ENCODE assay signal across 8 cellular contexts in genomic region chr12:132761032-132761910, GRCh38. TPM values are rescaled to one million over a fixed set of nuclear protein-coding genes. Genes with fewer than 3 reads are reported as not detected.
DNase-seq lines count a peak whose midpoint lies in the region; ATAC-seq and TF ChIP-seq lines count a peak whose summit lies in the region.

TSS of gene ANKLE2 (minus strand) at chr12:132761832. CDS start at chr12:132761798, 34 bp downstream.

- DNase-seq in AG08396 (ENCODE audit: low spot score) (peak; percentile 87), OCI-M1 (lab: John Stamatoyannopoulos, UW) (peak; percentile 64), fibroblast of gingiva (ENCODE audit: low read depth) (peak; percentile 71), nephron progenitor cell (peak; percentile 75)
- DNase-seq in activated T-cell treated with anti-CD3 and anti-CD28 coated beads, Interleukin-2, amount 50 U/mL, for 72 hours: peak; percentile 80 to 85

- H3K4me3 Mint-ChIP-seq in activated T-cell treated with anti-CD3 and anti-CD28 coated beads, Interleukin-2, amount 50 U/mL, for 72 hours: peak within 1 kb of the TSS; percentile 94 to 99
- peak within 1 kb of the TSS; percentile 97 for H3K4me3 Mint-ChIP-seq in nephron progenitor cell
- peak within 1 kb of the TSS; percentile 96 for H3K4me3 Mint-ChIP-seq in stimulated activated naive CD8-positive, alpha-beta T cell treated with anti-CD3 and anti-CD28 coated beads, Interleukin-15, Interleukin-2, amounts not matched to agents 100 ng/mL and 50 ng/mL, for 24 hours

- H3K4me1 Mint-ChIP-seq in activated T-cell treated with anti-CD3 and anti-CD28 coated beads, Interleukin-2, amount 50 U/mL, for 72 hours (ENCODE audit: low read depth): peaks cover 50% of the 10 kb centered on the region
- H3K4me1 Mint-ChIP-seq in nephron progenitor cell: peaks cover 30% of the 10 kb centered on the region
- H3K4me1 Mint-ChIP-seq in stimulated activated naive CD8-positive, alpha-beta T cell treated with anti-CD3 and anti-CD28 coated beads, Interleukin-15, Interleukin-2, amounts not matched to agents 100 ng/mL and 50 ng/mL, for 24 hours (ENCODE audit: low read depth): peaks cover 35% of the 10 kb centered on the region

- H3K9me3 Mint-ChIP-seq in activated T-cell treated with anti-CD3 and anti-CD28 coated beads, Interleukin-2, amount 50 U/mL, for 72 hours: no peaks in the 10 kb centered on the region
- no peaks in the 10 kb centered on the region for H3K9me3 Mint-ChIP-seq in nephron progenitor cell
- no peaks in the 10 kb centered on the region for H3K9me3 Mint-ChIP-seq in stimulated activated naive CD8-positive, alpha-beta T cell treated with anti-CD3 and anti-CD28 coated beads, Interleukin-15, Interleukin-2, amounts not matched to agents 100 ng/mL and 50 ng/mL, for 24 hours

- peaks cover 11 to 26% of the 10 kb centered on the region in 2 donors for H3K36me3 Mint-ChIP-seq in activated T-cell treated with anti-CD3 and anti-CD28 coated beads, Interleukin-2, amount 50 U/mL, for 72 hours (ENCODE audit: insufficient read depth in 2 of 2)
- peaks cover 30% of the 10 kb centered on the region for H3K36me3 Mint-ChIP-seq in nephron progenitor cell (ENCODE audit: low read depth)
- peaks cover 37% of the 10 kb centered on the region for H3K36me3 Mint-ChIP-seq in stimulated activated naive CD8-positive, alpha-beta T cell treated with anti-CD3 and anti-CD28 coated beads, Interleukin-15, Interleukin-2, amounts not matched to agents 100 ng/mL and 50 ng/mL, for 24 hours (ENCODE audit: low read depth)

- peak within 1 kb of the TSS; percentile 99 for H3K27ac Mint-ChIP-seq in activated T-cell treated with anti-CD3 and anti-CD28 coated beads, Interleukin-2, amount 50 U/mL, for 72 hours
- peak within 1 kb of the TSS; percentile 99 for H3K27ac Mint-ChIP-seq in nephron progenitor cell
- peak within 1 kb of the TSS; percentile 99 for H3K27ac Mint-ChIP-seq in stimulated activated naive CD8-positive, alpha-beta T cell treated with anti-CD3 and anti-CD28 coated beads, Interleukin-15, Interleukin-2, amounts not matched to agents 100 ng/mL and 50 ng/mL, for 24 hours

- H3K27me3 Mint-ChIP-seq in activated T-cell treated with anti-CD3 and anti-CD28 coated beads, Interleukin-2, amount 50 U/mL, for 72 hours (ENCODE audit: low read depth): no peaks in the 10 kb centered on the region
- H3K27me3 Mint-ChIP-seq in nephron progenitor cell (ENCODE audit: low read depth, poor library complexity): peaks cover 5% of the 10 kb centered on the region
- H3K27me3 Mint-ChIP-seq in stimulated activated naive CD8-positive, alpha-beta T cell treated with anti-CD3 and anti-CD28 coated beads, Interleukin-15, Interleukin-2, amounts not matched to agents 100 ng/mL and 50 ng/mL, for 24 hours: no peaks in the 10 kb centered on the region

- ATAC-seq in GM18858 (IDR thresholded peaks at IDR 0.05; ENCODE audit: unreplicated experiment) (peak; percentile 19), HG03097 (IDR thresholded peaks at IDR 0.05; ENCODE audit: low FRiP score, unreplicated experiment) (peak; percentile 43)
- peak; percentile 54 to 60 for ATAC-seq in activated T-cell treated with anti-CD3 and anti-CD28 coated beads, Interleukin-2, amount 50 U/mL, for 72 hours (replicated peaks in 1 of 2)

- no peak for TF ChIP-seq CTCF in nephron progenitor cell (IDR thresholded peaks at IDR 0.05)

RNA-seq across cellular contexts. Expression of gene ANKLE2, which starts in this region (rescaled TPM):
- total RNA-seq in activated T-cell treated with anti-CD3 and anti-CD28 coated beads, Interleukin-2, amount 50 U/mL, for 72 hours: 100 to 1,000 TPM; 154 to 189 TPM

Comparison
In these comparisons a context has a peak if more than half of its experiments do, and no peak if none do; other contexts are left out.
1. Peak in every context shown above with its lines: DNase-seq and ATAC-seq.